Comparison of ENCODE assay signal across 1 cellular context in genomic region chr17:49107211-49107557, GRCh38.
TF ChIP-seq lines count a peak whose summit lies in the region.

No MANE protein-coding gene starts in this region.

TF ChIP-seq in K562, 482 proteins besides CTCF, POLR2A, EP300 and RAD21 (continued from another document):
- TF ChIP-seq CEBPG (CRISPR knock-in tag; IDR thresholded peaks at IDR 0.05), result no peak
- TF ChIP-seq CEBPG (tag; conservative IDR thresholded peaks at IDR 0.05 in 1 of 2, IDR thresholded peaks at IDR 0.05 in 1 of 2), result peak; percentile 27 to 56; a peak in 1 of 4 replicates
- TF ChIP-seq POLR2AphosphoS2 (IDR thresholded peaks at IDR 0.05; ENCODE audit: low read length), result no peak
- no peak for TF ChIP-seq L3MBTL2 (IDR thresholded peaks at IDR 0.05)
- no peak for TF ChIP-seq SNRNP70 (optimal IDR thresholded peaks at IDR 0.05; ENCODE audit: low read depth, low read length)
- TF ChIP-seq RBM25 (IDR thresholded peaks at IDR 0.05; ENCODE audit: low read depth, low read length, severe bottlenecking), result peak; percentile 98
- TF ChIP-seq STAT5B (CRISPR knock-in tag; IDR thresholded peaks at IDR 0.05), result no peak
- no peak for TF ChIP-seq ZNF785 (CRISPR knock-in tag; IDR thresholded peaks at IDR 0.05)
- peak in 1 of 2 experiments; percentile 32; a peak in 3 of 4 replicates for TF ChIP-seq KDM1A (IDR thresholded peaks at IDR 0.05)
- no peak for TF ChIP-seq YBX1 (IDR thresholded peaks at IDR 0.05)
- no peak for TF ChIP-seq BCL6 (CRISPR knock-in tag; IDR thresholded peaks at IDR 0.05)
- TF ChIP-seq RFX1 (IDR thresholded peaks at IDR 0.05), result no peak
- TF ChIP-seq, protein P1, sequence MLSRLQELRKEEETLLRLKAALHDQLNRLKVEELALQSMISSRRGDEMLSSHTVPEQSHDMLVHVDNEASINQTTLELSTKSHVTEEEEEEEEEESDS (CRISPR knock-in tag; IDR thresholded peaks at IDR 0.05), result no peak
- TF ChIP-seq, protein P2, sequence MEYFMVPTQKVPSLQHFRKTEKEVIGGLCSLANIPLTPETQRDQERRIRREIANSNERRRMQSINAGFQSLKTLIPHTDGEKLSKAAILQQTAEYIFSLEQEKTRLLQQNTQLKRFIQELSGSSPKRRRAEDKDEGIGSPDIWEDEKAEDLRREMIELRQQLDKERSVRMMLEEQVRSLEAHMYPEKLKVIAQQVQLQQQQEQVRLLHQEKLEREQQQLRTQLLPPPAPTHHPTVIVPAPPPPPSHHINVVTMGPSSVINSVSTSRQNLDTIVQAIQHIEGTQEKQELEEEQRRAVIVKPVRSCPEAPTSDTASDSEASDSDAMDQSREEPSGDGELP (CRISPR knock-in tag; IDR thresholded peaks at IDR 0.05; ENCODE audit: borderline replicate concordance), result no peak
- no peak for TF ChIP-seq CSDE1 (IDR thresholded peaks at IDR 0.05)
- no peak for TF ChIP-seq XRCC5 (IDR thresholded peaks at IDR 0.05; ENCODE audit: low read depth, low read length)
- TF ChIP-seq U2AF2 (optimal IDR thresholded peaks at IDR 0.05; ENCODE audit: low read depth, low read length), result no peak
- TF ChIP-seq NONO (IDR thresholded peaks at IDR 0.05; ENCODE audit: low read depth in 2 of 2, low read length in 1 of 2), result no peak
- no peak for TF ChIP-seq ZBTB49 (CRISPR knock-in tag; IDR thresholded peaks at IDR 0.05; ENCODE audit: borderline replicate concordance)
- 0 out of 2 replicates have a peak, but pooled peaks have one; percentile 16 for TF ChIP-seq SMARCA5 (IDR thresholded peaks at IDR 0.05)
- TF ChIP-seq ZNF717 (CRISPR knock-in tag; IDR thresholded peaks at IDR 0.05), result no peak
- TF ChIP-seq, protein P3, sequence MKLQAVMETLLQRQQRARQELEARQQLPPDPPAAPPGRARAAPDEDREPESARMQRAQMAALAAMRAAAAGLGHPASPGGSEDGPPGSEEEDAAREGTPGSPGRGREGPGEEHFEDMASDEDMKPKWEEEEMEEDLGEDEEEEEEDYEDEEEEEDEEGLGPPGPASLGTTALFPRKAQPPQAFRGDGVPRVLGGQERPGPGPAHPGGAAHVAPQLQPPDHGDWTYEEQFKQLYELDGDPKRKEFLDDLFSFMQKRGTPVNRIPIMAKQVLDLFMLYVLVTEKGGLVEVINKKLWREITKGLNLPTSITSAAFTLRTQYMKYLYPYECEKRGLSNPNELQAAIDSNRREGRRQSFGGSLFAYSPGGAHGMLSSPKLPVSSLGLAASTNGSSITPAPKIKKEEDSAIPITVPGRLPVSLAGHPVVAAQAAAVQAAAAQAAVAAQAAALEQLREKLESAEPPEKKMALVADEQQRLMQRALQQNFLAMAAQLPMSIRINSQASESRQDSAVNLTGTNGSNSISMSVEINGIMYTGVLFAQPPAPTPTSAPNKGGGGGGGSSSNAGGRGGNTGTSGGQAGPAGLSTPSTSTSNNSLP (IDR thresholded peaks at IDR 0.05; ENCODE audit: borderline replicate concordance, low read depth, low read length), result no peak
- TF ChIP-seq ZFP36 (IDR thresholded peaks at IDR 0.05; ENCODE audit: low read depth, low read length, partially characterized antibody), result peak; percentile 86
- TF ChIP-seq FOSL1 (tag; conservative IDR thresholded peaks at IDR 0.05), result no peak
- no peak for TF ChIP-seq CBX8 (IDR thresholded peaks at IDR 0.05; ENCODE audit: borderline replicate concordance, extremely low read depth, low read depth, low read length, poor library complexity, severe bottlenecking)
- TF ChIP-seq ZNF224 (CRISPR knock-in tag; IDR thresholded peaks at IDR 0.05), result no peak
- TF ChIP-seq ZNF79 (CRISPR knock-in tag; IDR thresholded peaks at IDR 0.05; ENCODE audit: low read depth), result no peak
- TF ChIP-seq, protein P4, sequence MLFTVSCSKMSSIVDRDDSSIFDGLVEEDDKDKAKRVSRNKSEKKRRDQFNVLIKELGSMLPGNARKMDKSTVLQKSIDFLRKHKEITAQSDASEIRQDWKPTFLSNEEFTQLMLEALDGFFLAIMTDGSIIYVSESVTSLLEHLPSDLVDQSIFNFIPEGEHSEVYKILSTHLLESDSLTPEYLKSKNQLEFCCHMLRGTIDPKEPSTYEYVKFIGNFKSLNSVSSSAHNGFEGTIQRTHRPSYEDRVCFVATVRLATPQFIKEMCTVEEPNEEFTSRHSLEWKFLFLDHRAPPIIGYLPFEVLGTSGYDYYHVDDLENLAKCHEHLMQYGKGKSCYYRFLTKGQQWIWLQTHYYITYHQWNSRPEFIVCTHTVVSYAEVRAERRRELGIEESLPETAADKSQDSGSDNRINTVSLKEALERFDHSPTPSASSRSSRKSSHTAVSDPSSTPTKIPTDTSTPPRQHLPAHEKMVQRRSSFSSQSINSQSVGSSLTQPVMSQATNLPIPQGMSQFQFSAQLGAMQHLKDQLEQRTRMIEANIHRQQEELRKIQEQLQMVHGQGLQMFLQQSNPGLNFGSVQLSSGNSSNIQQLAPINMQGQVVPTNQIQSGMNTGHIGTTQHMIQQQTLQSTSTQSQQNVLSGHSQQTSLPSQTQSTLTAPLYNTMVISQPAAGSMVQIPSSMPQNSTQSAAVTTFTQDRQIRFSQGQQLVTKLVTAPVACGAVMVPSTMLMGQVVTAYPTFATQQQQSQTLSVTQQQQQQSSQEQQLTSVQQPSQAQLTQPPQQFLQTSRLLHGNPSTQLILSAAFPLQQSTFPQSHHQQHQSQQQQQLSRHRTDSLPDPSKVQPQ (CRISPR knock-in tag; IDR thresholded peaks at IDR 0.05; ENCODE audit: borderline replicate concordance), result no peak
- TF ChIP-seq PKNOX1 (IDR thresholded peaks at IDR 0.05), result no peak
- TF ChIP-seq BCOR (IDR thresholded peaks at IDR 0.05), result peak; percentile 84
- TF ChIP-seq DEAF1 (CRISPR knock-in tag; IDR thresholded peaks at IDR 0.05), result no peak
- TF ChIP-seq HNRNPUL1 (IDR thresholded peaks at IDR 0.05; ENCODE audit: low read length), result no peak
- TF ChIP-seq NCOR1 (IDR thresholded peaks at IDR 0.05), result no peak
- no peak for TF ChIP-seq KLF6 (CRISPR knock-in tag; IDR thresholded peaks at IDR 0.05; ENCODE audit: borderline replicate concordance)
- TF ChIP-seq TFAM (CRISPR knock-in tag; conservative IDR thresholded peaks at IDR 0.05), result no peak
